7 cellular contexts compared by ENCODE assay signal in genomic region chr18:36095936-36096519, GRCh38. TPM values are rescaled to one million over a fixed set of nuclear protein-coding genes. Genes with fewer than 3 reads are reported as not detected.
A peak's percentile ranks its signal among the peaks of the same experiment; 100 is the strongest.
DNase-seq lines count a peak whose midpoint lies in the region; ATAC-seq and TF ChIP-seq lines count a peak whose summit lies in the region.

No MANE protein-coding gene starts in this region.

- H3K4me1 Mint-ChIP-seq in activated T-helper 1 cell treated with anti-CD3 and anti-CD28 coated beads, Interleukin-12 subunit alpha, Interleukin-12 subunit beta, Interleukin-2, Interleukin-4 antibody, amounts not matched to agents 30 ng/mL and 10 ng/mL and 1 ng/mL, durations not matched to agents 14 hours and 24 hours and 36 hours (ENCODE audit: low read depth), result peaks cover 7% of the 10 kb centered on the region

- no peak overlapping the region for H3K4me3 Mint-ChIP-seq in activated T-helper 1 cell treated with anti-CD3 and anti-CD28 coated beads, Interleukin-12 subunit alpha, Interleukin-12 subunit beta, Interleukin-2, Interleukin-4 antibody, amounts not matched to agents 30 ng/mL and 10 ng/mL and 1 ng/mL, durations not matched to agents 14 hours and 24 hours and 36 hours

- H3K9me3 Mint-ChIP-seq in activated T-helper 1 cell treated with anti-CD3 and anti-CD28 coated beads, Interleukin-12 subunit alpha, Interleukin-12 subunit beta, Interleukin-2, Interleukin-4 antibody, amounts not matched to agents 30 ng/mL and 10 ng/mL and 1 ng/mL, durations not matched to agents 14 hours and 24 hours and 36 hours, result no peaks in the 10 kb centered on the region

- no peaks in the 10 kb centered on the region for H3K27me3 ChIP-seq in RWPE2 (ENCODE audit: insufficient read depth, poor library complexity, severe bottlenecking)

- no peaks in the 10 kb centered on the region for H3K36me3 Mint-ChIP-seq in activated T-helper 1 cell treated with anti-CD3 and anti-CD28 coated beads, Interleukin-12 subunit alpha, Interleukin-12 subunit beta, Interleukin-2, Interleukin-4 antibody, amounts not matched to agents 30 ng/mL and 10 ng/mL and 1 ng/mL, durations not matched to agents 14 hours and 24 hours and 36 hours (ENCODE audit: low read depth)

- H3K27ac Mint-ChIP-seq in activated T-helper 1 cell treated with anti-CD3 and anti-CD28 coated beads, Interleukin-12 subunit alpha, Interleukin-12 subunit beta, Interleukin-2, Interleukin-4 antibody, amounts not matched to agents 30 ng/mL and 10 ng/mL and 1 ng/mL, durations not matched to agents 14 hours and 24 hours and 36 hours, result no peak overlapping the region

- no peak overlapping the region for H3K4me3 ChIP-seq in RWPE2 (ENCODE audit: severe bottlenecking)

- TF ChIP-seq CTCF in GM10248 (IDR thresholded peaks at IDR 0.05; ENCODE audit: control extremely low read depth, extremely low read depth, low read depth, missing control alignments) (peak; percentile 34), RWPE2 (IDR thresholded peaks at IDR 0.05; ENCODE audit: poor library complexity, severe bottlenecking) (peak; percentile 80)

- H3K27me3 Mint-ChIP-seq in activated T-helper 1 cell treated with anti-CD3 and anti-CD28 coated beads, Interleukin-12 subunit alpha, Interleukin-12 subunit beta, Interleukin-2, Interleukin-4 antibody, amounts not matched to agents 30 ng/mL and 10 ng/mL and 1 ng/mL, durations not matched to agents 14 hours and 24 hours and 36 hours (ENCODE audit: insufficient read depth), result peaks cover 14% of the 10 kb centered on the region

- CTCF ChIA-PET in GM10248 (lab: Yijun Ruan, JAX), result interaction anchor here (0.6 to 8.8 kb wide), 22 partner anchors 10 to 477 kb away, joined by 3 to 124 read pairs (median 4); partner anchors contain the start of genes ELP2, FHOD3, MOCOS and SLC39A6

- intact Hi-C loops in activated T-helper 1 cell treated with anti-CD3 and anti-CD28 coated beads, Interleukin-12 subunit alpha, Interleukin-12 subunit beta, Interleukin-2, Interleukin-4 antibody, amounts not matched to agents 30 ng/mL and 10 ng/mL and 1 ng/mL, durations not matched to agents 14 hours and 24 hours and 36 hours (cut with micrococcal nuclease), result loop anchor here (1.0 to 2.0 kb wide), 4 partner anchors 79 to 713 kb away; no protein-coding TSS in a partner anchor

- DNase-seq in GM10248 (ENCODE audit: extremely low spot score), result peak; percentile 42
- DNase-seq in LHCN-M2 (ENCODE audit: low read depth), result peak; percentile 62
- no peak for DNase-seq in RWPE2 (ENCODE audit: low spot score)
- DNase-seq in non-pigmented ciliary epithelial cell (ENCODE audit: low read depth), result peak; percentile 45
- no peak for DNase-seq in activated T-helper 1 cell treated with anti-CD3 and anti-CD28 coated beads, Interleukin-12 subunit alpha, Interleukin-12 subunit beta, Interleukin-2, Interleukin-4 antibody, amounts not matched to agents 30 ng/mL and 10 ng/mL and 1 ng/mL, durations not matched to agents 14 hours and 24 hours and 36 hours (ENCODE audit: low spot score)

- ATAC-seq in RWPE2 (ENCODE audit: low read depth) (peak; percentile 31; the same call in 1 of the 3 replicates), esophagus mucosa (peak; percentile 65), GM18520 (IDR thresholded peaks at IDR 0.05; ENCODE audit: unreplicated experiment) (no peak)

- no peaks in the 10 kb centered on the region for H3K4me1 ChIP-seq in RWPE2 (ENCODE audit: insufficient read depth, poor library complexity, severe bottlenecking)

- no peaks in the 10 kb centered on the region for H3K9me3 ChIP-seq in RWPE2 (ENCODE audit: severe bottlenecking)

- no peak overlapping the region for H3K27ac ChIP-seq in RWPE2 (ENCODE audit: poor library complexity, severe bottlenecking)

- POLR2A ChIA-PET in GM10248 (lab: Yijun Ruan, JAX), result no interaction called here

- no peaks in the 10 kb centered on the region for H3K36me3 ChIP-seq in RWPE2 (ENCODE audit: low read depth)

RNA-seq across cellular contexts. Expression of gene RPRD1A, which starts 28.7 kb away (rescaled TPM):
- 41.2 and 42.1 TPM in 2 replicates for total RNA-seq in LHCN-M2 (2014; rRNA removed)
- polyA plus RNA-seq in LHCN-M2 (2012), result 14.9 TPM
- total RNA-seq in esophagus mucosa, result 29.3 TPM
- total RNA-seq in activated T-helper 1 cell treated with anti-CD3 and anti-CD28 coated beads, Interleukin-12 subunit alpha, Interleukin-12 subunit beta, Interleukin-2, Interleukin-4 antibody, amounts not matched to agents 30 ng/mL and 10 ng/mL and 1 ng/mL, durations not matched to agents 14 hours and 24 hours and 36 hours, result 20.5 and 24.8 TPM in 2 replicates

RNA-seq across cellular contexts. Expression of gene SLC39A6, which starts 33.1 kb away (rescaled TPM):
- total RNA-seq in LHCN-M2 (2014; rRNA removed), result 110 and 113 TPM in 2 replicates
- 37.0 TPM for polyA plus RNA-seq in LHCN-M2 (2012)
- 24.0 TPM for total RNA-seq in esophagus mucosa
- total RNA-seq in activated T-helper 1 cell treated with anti-CD3 and anti-CD28 coated beads, Interleukin-12 subunit alpha, Interleukin-12 subunit beta, Interleukin-2, Interleukin-4 antibody, amounts not matched to agents 30 ng/mL and 10 ng/mL and 1 ng/mL, durations not matched to agents 14 hours and 24 hours and 36 hours, result 53.5 and 54.4 TPM in 2 replicates

RNA-seq across cellular contexts. Expression of gene ELP2, which starts 33.7 kb away (rescaled TPM):
- total RNA-seq in LHCN-M2 (2014; rRNA removed), result 44.6 and 48.2 TPM in 2 replicates
- polyA plus RNA-seq in LHCN-M2 (2012), result 44.5 TPM
- total RNA-seq in esophagus mucosa, result 45.6 TPM
- 97.1 and 104 TPM in 2 replicates for total RNA-seq in activated T-helper 1 cell treated with anti-CD3 and anti-CD28 coated beads, Interleukin-12 subunit alpha, Interleukin-12 subunit beta, Interleukin-2, Interleukin-4 antibody, amounts not matched to agents 30 ng/mL and 10 ng/mL and 1 ng/mL, durations not matched to agents 14 hours and 24 hours and 36 hours

Comparison
In these comparisons a context has a peak if more than half of its experiments do, and no peak if none do; other contexts are left out.
1. DNase-seq: peak in GM10248 (single experiment), LHCN-M2 (single experiment) and non-pigmented ciliary epithelial cell (single experiment); none in RWPE2 (single experiment) and activated T-helper 1 cell treated with anti-CD3 and anti-CD28 coated beads, Interleukin-12 subunit alpha, Interleukin-12 subunit beta, Interleukin-2, Interleukin-4 antibody, amounts not matched to agents 30 ng/mL and 10 ng/mL and 1 ng/mL, durations not matched to agents 14 hours and 24 hours and 36 hours (single experiment).